ENCODE assay signal across 13 cellular contexts in the genomic region with DNA sequence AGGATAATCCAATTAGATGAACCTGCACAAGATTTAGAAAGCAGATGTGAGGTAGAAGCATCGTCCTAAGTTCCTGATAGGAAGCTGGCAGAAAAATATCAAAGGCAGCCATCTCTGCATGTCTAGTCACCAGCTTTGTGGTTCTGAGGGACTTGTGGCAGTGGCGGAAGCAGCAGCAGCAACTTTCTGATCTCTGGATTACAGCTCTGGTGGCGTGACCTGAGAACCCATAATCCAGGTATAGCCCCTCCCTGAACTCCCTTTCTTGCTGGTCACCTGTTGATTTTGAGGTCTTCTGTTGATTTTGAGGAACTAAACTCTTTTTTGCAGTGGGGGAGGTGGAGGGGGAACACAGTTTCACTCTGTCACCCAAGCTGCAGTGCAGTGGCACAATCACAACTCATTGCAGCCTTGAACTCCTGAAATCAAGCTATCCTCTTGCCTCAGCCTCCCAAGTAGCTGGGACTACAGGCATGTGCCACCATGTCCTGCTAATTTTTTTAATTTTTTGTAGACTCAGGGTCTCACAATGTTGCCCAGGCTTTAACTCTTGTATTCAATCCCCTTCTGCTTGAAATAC. TPM values are rescaled to one million over a fixed set of nuclear protein-coding genes. Genes with fewer than 3 reads are reported as not detected.
DNase-seq lines count a peak whose midpoint lies in the region; ATAC-seq, FAIRE-seq and TF ChIP-seq lines count a peak whose summit lies in the region.
"Had no signal": no experiment of that assay in that cellular context is flagged by ENCODE, and none has a peak within 500 bp of the region (broad histone marks: within the 10 kb centered on the region; RNA-seq: fewer than 3 reads in every experiment).

No MANE protein-coding gene starts in this region.

- H3K27me3 ChIP-seq in Karpas-422 (ENCODE audit: low read length): no peaks in the 10 kb centered on the region

- H4K20me1 ChIP-seq in Karpas-422 (ENCODE audit: insufficient read depth, low read depth, low read length): no peaks in the 10 kb centered on the region

- peak; percentile 95 to 97 for ATAC-seq in naive thymus-derived CD8-positive, alpha-beta T cell
- ATAC-seq in GM21423 (IDR thresholded peaks at IDR 0.05; ENCODE audit: unreplicated experiment): no peak

- FAIRE-seq in GM12892 (lab: Jason Lieb, UNC): peak; percentile 33
- FAIRE-seq: kidney had no signal

- H3K4me3 Mint-ChIP-seq in activated T-cell treated with anti-CD3 and anti-CD28 coated beads, Interleukin-2, amount 50 U/mL, for 24 hours: peak overlapping the region; percentile 25
- H3K4me3 Mint-ChIP-seq in naive thymus-derived CD8-positive, alpha-beta T cell: peak overlapping the region; percentile 41 to 70 (median 58)

- no peak for TF ChIP-seq POLR2A in GM12892 (IDR thresholded peaks at IDR 0.05; ENCODE audit: low read depth, low read length)

- H3K4me3 ChIP-seq in Karpas-422 (ENCODE audit: low read length): no peak overlapping the region

- no peaks in the 10 kb centered on the region for H3K4me1 ChIP-seq in Karpas-422 (ENCODE audit: low read length)

- DNase-seq in GM12892 (ENCODE audit: insufficient read length) (no peak), NCI-H82 treated with DMSO at 0.1 percent for 48 hours (lab: John Stamatoyannopoulos, UW; ENCODE audit: unreplicated experiment) (peak; percentile 28), amygdala (lab: John Stamatoyannopoulos, UW) (no peak), NCI-H146 treated with DMSO at 0.1 percent for 48 hours (lab: John Stamatoyannopoulos, UW; ENCODE audit: unreplicated experiment) (no peak), Karpas-422 (no peak)
- peak; percentile 38 for DNase-seq in activated T-cell treated with anti-CD3 and anti-CD28 coated beads, Interleukin-2, amount 50 U/mL, for 24 hours
- peak in 9 of 10 donors; percentile 15 to 77 (median 58) for DNase-seq in naive thymus-derived CD8-positive, alpha-beta T cell
- DNase-seq: Calu3, IMR-90, kidney, NCI-H446 treated with DMSO at 0.1 percent for 48 hours, SIG-M5 had no signal

- no peaks in the 10 kb centered on the region for H3K36me3 Mint-ChIP-seq in activated T-cell treated with anti-CD3 and anti-CD28 coated beads, Interleukin-2, amount 50 U/mL, for 24 hours (ENCODE audit: low read depth)
- H3K36me3 Mint-ChIP-seq in naive thymus-derived CD8-positive, alpha-beta T cell: no peaks in the 10 kb centered on the region

- no peak overlapping the region for H3K27ac ChIP-seq in Karpas-422 (ENCODE audit: low read length)

- no peaks in the 10 kb centered on the region for H3K9me2 ChIP-seq in Karpas-422 (replicated peaks; ENCODE audit: insufficient read depth, low read length)

- H3K9me3 ChIP-seq in Karpas-422 (ENCODE audit: low read length): no peaks in the 10 kb centered on the region

- H3K4me2 ChIP-seq in Karpas-422 (ENCODE audit: low read depth, low read length, poor library complexity, severe bottlenecking): no peak overlapping the region

- H3K27ac Mint-ChIP-seq in activated T-cell treated with anti-CD3 and anti-CD28 coated beads, Interleukin-2, amount 50 U/mL, for 24 hours: peak overlapping the region; percentile 59
- H3K27ac Mint-ChIP-seq in naive thymus-derived CD8-positive, alpha-beta T cell: peak overlapping the region in 7 of 10 donors; percentile 3 to 74 (median 26)

- peaks cover 15% of the 10 kb centered on the region for H3K4me1 Mint-ChIP-seq in activated T-cell treated with anti-CD3 and anti-CD28 coated beads, Interleukin-2, amount 50 U/mL, for 24 hours (ENCODE audit: low read depth)
- peaks cover 9 to 21% (median 18%) of the 10 kb centered on the region in 4 donors for H3K4me1 Mint-ChIP-seq in naive thymus-derived CD8-positive, alpha-beta T cell

- H3K27me3 Mint-ChIP-seq in activated T-cell treated with anti-CD3 and anti-CD28 coated beads, Interleukin-2, amount 50 U/mL, for 24 hours: no peaks in the 10 kb centered on the region
- peaks cover 0 to 4% (median 0%) of the 10 kb centered on the region in 5 donors for H3K27me3 Mint-ChIP-seq in naive thymus-derived CD8-positive, alpha-beta T cell

- H3K36me3 ChIP-seq in Karpas-422 (ENCODE audit: insufficient read depth, low read length): no peaks in the 10 kb centered on the region

- H3K79me2 ChIP-seq in Karpas-422 (ENCODE audit: low read length): no peaks in the 10 kb centered on the region

- POLR2A ChIA-PET in naive thymus-derived CD8-positive, alpha-beta T cell (lab: Charles Lee): interaction anchor here (0.7 to 1.2 kb wide), 3 partner anchors 8 to 41 kb away, joined by 3 to 5 read pairs (median 3); a partner anchor contains a TSS

- H2AFZ ChIP-seq in Karpas-422 (ENCODE audit: low read length): no peak overlapping the region

- no peaks in the 10 kb centered on the region for H3K9me3 Mint-ChIP-seq in activated T-cell treated with anti-CD3 and anti-CD28 coated beads, Interleukin-2, amount 50 U/mL, for 24 hours
- no peaks in the 10 kb centered on the region for H3K9me3 Mint-ChIP-seq in naive thymus-derived CD8-positive, alpha-beta T cell

- no peak overlapping the region for H3K9ac ChIP-seq in Karpas-422 (ENCODE audit: low read length)

RNA-seq across cellular contexts. Expression of a gene that starts 7.9 kb away (rescaled TPM):
- polyA plus RNA-seq in GM12892 (2012; ENCODE audit: missing spikeins): not detected
- under 1 TPM; 0.30 to 0.55 TPM for total RNA-seq in naive thymus-derived CD8-positive, alpha-beta T cell
- polyA plus RNA-seq in naive thymus-derived CD8-positive, alpha-beta T cell: under 1 TPM in 2 of 3 donors, not detected in 1; 0.44 to 0.85 TPM
- 0.07 and 0.79 TPM in 2 replicates for total RNA-seq in Karpas-422 (2014; rRNA removed; shearing (Covaris generic); ENCODE audit: low replicate concordance)

Comparison
In these comparisons a context has a peak if more than half of its experiments do, and no peak if none do; other contexts are left out.
1. DNase-seq: peak in NCI-H82 treated with DMSO at 0.1 percent for 48 hours (single experiment), activated T-cell treated with anti-CD3 and anti-CD28 coated beads, Interleukin-2, amount 50 U/mL, for 24 hours (single experiment) and naive thymus-derived CD8-positive, alpha-beta T cell (9 of 10); none in GM12892 (single experiment), amygdala (0 of 56), NCI-H146 treated with DMSO at 0.1 percent for 48 hours (single experiment) and Karpas-422 (single experiment).